ENCODE assay signal across 1 cellular context in the genomic region with DNA sequence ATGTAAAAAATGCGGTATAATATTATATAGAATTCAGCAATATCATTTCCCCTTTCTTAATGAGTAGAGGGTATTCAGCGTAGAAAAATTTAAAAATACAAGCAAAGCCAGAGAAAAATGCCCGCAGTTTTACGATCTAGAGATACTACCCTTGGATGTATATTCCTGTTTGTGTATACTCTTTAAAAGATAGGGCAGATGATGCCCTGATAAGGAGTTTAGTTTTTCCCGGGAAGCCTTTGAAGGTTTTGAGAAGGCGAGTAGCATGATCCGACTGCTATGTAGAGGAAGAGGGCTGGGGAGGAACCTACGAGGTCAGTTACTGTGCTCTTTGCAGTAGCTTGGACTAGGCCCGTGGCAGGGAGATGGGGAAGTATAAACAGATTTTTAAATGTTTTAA.
TF ChIP-seq lines count a peak whose summit lies in the region.

No MANE protein-coding gene starts in this region.

TF ChIP-seq in H1, 55 proteins besides CTCF, POLR2A, EP300 and RAD21 (continued from another document):
- TF ChIP-seq, protein P1, sequence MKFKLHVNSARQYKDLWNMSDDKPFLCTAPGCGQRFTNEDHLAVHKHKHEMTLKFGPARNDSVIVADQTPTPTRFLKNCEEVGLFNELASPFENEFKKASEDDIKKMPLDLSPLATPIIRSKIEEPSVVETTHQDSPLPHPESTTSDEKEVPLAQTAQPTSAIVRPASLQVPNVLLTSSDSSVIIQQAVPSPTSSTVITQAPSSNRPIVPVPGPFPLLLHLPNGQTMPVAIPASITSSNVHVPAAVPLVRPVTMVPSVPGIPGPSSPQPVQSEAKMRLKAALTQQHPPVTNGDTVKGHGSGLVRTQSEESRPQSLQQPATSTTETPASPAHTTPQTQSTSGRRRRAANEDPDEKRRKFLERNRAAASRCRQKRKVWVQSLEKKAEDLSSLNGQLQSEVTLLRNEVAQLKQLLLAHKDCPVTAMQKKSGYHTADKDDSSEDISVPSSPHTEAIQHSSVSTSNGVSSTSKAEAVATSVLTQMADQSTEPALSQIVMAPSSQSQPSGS (IDR thresholded peaks at IDR 0.05; ENCODE audit: low read length), result no peak
- TF ChIP-seq CBX8 (IDR thresholded peaks at IDR 0.05; ENCODE audit: borderline replicate concordance, low read depth, low read length), result no peak
- TF ChIP-seq, protein P2, sequence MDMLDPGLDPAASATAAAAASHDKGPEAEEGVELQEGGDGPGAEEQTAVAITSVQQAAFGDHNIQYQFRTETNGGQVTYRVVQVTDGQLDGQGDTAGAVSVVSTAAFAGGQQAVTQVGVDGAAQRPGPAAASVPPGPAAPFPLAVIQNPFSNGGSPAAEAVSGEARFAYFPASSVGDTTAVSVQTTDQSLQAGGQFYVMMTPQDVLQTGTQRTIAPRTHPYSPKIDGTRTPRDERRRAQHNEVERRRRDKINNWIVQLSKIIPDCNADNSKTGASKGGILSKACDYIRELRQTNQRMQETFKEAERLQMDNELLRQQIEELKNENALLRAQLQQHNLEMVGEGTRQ (IDR thresholded peaks at IDR 0.05; ENCODE audit: low read length), result no peak
- no peak for TF ChIP-seq GTF2F1 (IDR thresholded peaks at IDR 0.05; ENCODE audit: borderline replicate concordance, low read depth, low read length)
- TF ChIP-seq, protein P3, sequence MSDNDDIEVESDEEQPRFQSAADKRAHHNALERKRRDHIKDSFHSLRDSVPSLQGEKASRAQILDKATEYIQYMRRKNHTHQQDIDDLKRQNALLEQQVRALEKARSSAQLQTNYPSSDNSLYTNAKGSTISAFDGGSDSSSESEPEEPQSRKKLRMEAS (IDR thresholded peaks at IDR 0.05), result no peak
- TF ChIP-seq, protein P4, sequence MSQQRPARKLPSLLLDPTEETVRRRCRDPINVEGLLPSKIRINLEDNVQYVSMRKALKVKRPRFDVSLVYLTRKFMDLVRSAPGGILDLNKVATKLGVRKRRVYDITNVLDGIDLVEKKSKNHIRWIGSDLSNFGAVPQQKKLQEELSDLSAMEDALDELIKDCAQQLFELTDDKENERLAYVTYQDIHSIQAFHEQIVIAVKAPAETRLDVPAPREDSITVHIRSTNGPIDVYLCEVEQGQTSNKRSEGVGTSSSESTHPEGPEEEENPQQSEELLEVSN (IDR thresholded peaks at IDR 0.05), result no peak
- TF ChIP-seq PHF8 (conservative IDR thresholded peaks at IDR 0.05; ENCODE audit: low read depth, low read length), result no peak
- TF ChIP-seq BCL11A (IDR thresholded peaks at IDR 0.05; ENCODE audit: low read depth in 2 of 2, low read length in 2 of 2), result no peak
- no peak for TF ChIP-seq RFX5 (IDR thresholded peaks at IDR 0.05; ENCODE audit: borderline replicate concordance, low read depth, low read length)
- TF ChIP-seq HDAC2 (IDR thresholded peaks at IDR 0.05; ENCODE audit: borderline replicate concordance in 1 of 2, low read depth in 2 of 2, low read length in 2 of 2), result no peak
- TF ChIP-seq JUN (IDR thresholded peaks at IDR 0.05; ENCODE audit: low read depth, low read length), result no peak
- no peak for TF ChIP-seq YY1 (IDR thresholded peaks at IDR 0.05; ENCODE audit: low read depth, low read length)
- TF ChIP-seq ATF3 (IDR thresholded peaks at IDR 0.05; ENCODE audit: insufficient read depth, low read depth, low read length), result no peak
